Comparison of ENCODE assay signal across 2 cellular contexts in genomic region chr14:105503918-105504692, GRCh38.
TF ChIP-seq lines count a peak whose summit lies in the region.

No MANE protein-coding gene starts in this region.

TF ChIP-seq in SK-N-SH, 30 proteins besides CTCF, POLR2A, EP300 and RAD21 (continued from another document):
- TF ChIP-seq USF1 (IDR thresholded peaks at IDR 0.05; ENCODE audit: borderline replicate concordance, low read depth) (no peak), JUND (IDR thresholded peaks at IDR 0.05) (no peak), TAF1 (IDR thresholded peaks at IDR 0.05; ENCODE audit: borderline replicate concordance, low read depth, low read length) (no peak), SIN3A (IDR thresholded peaks at IDR 0.05; ENCODE audit: borderline replicate concordance, low read depth, low read length) (no peak), MXI1 (IDR thresholded peaks at IDR 0.05; ENCODE audit: low read depth, low read length) (no peak)

TF ChIP-seq in SK-N-SH treated with all-trans-retinoic acid at 6 μM for 48 hours, 23 proteins besides CTCF, POLR2A, EP300 and RAD21 (continued from another document):
- TF ChIP-seq CSRNP3 (CRISPR knock-in tag; IDR thresholded peaks at IDR 0.05) (no peak), PATZ1 (CRISPR knock-in tag; IDR thresholded peaks at IDR 0.05; ENCODE audit: borderline replicate concordance) (no peak), ZNF70 (CRISPR knock-in tag; IDR thresholded peaks at IDR 0.05) (no peak), GLIS3 (CRISPR knock-in tag; IDR thresholded peaks at IDR 0.05) (no peak), ZFP30 (CRISPR knock-in tag; IDR thresholded peaks at IDR 0.05) (no peak)
